25 cellular contexts compared by ENCODE assay signal in the genomic region with DNA sequence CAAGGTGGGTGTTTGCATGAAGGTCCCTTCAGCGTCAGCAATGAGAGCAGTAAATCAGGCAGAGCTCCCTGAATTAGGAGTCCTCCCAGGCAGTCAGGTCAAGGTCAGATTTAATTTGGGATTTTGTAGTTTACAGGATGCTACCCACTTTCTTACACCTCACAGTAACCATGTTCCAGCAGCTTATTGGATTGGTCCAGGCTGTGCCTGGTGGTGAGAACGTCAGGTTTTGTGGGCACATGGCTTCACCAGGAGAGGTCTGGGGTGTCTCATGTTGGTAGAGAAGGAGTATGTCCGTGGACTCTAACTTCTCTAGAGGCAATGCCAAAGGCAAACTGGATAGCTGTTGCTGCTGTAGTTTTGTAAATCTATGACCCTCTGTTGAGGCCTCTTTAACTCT.
"Had no signal": no experiment of that assay in that cellular context is flagged by ENCODE, and none has a peak within 500 bp of the region (broad histone marks: within the 10 kb centered on the region; RNA-seq: fewer than 3 reads in every experiment).

No MANE protein-coding gene starts in this region.

- H3K36me3 Mint-ChIP-seq: naive B cell; naive thymus-derived CD8-positive, alpha-beta T cell; natural killer cell treated with Interleukin-12 subunit alpha and Interleukin-12 subunit beta and Interleukin-15 and Interleukin-18, amount 100 ng/mL, for 72 hours; stimulated activated effector memory CD8-positive, alpha-beta T cell treated with anti-CD3 and anti-CD28 coated beads, Interleukin-12 subunit alpha, Interleukin-12 subunit beta, amount 100 ng/mL, for 72 hours; stimulated activated naive B cell treated with anti-CD40 and anti-IgM and Interleukin-4, amounts not matched to agents 10 μg/mL and 1 μg/mL and 100 μg/mL, for 72 hours had no signal

- H3K27me3 ChIP-seq: pancreas, right lobe of liver, stomach, thyroid gland, tibial nerve, upper lobe of left lung, uterus had no signal

- H3K9me3 Mint-ChIP-seq: naive B cell; naive thymus-derived CD8-positive, alpha-beta T cell; natural killer cell treated with Interleukin-12 subunit alpha and Interleukin-12 subunit beta and Interleukin-15 and Interleukin-18, amount 100 ng/mL, for 72 hours; stimulated activated effector memory CD8-positive, alpha-beta T cell treated with anti-CD3 and anti-CD28 coated beads, Interleukin-12 subunit alpha, Interleukin-12 subunit beta, amount 100 ng/mL, for 72 hours; stimulated activated naive B cell treated with anti-CD40 and anti-IgM and Interleukin-4, amounts not matched to agents 10 μg/mL and 1 μg/mL and 100 μg/mL, for 72 hours; stimulated activated naive CD8-positive, alpha-beta T cell treated with anti-CD3 and anti-CD28 coated beads, Interleukin-15, Interleukin-2, amounts not matched to agents 100 ng/mL and 50 ng/mL, for 24 hours had no signal

- H3K36me3 ChIP-seq: neutrophil, pancreas, prostate gland, right lobe of liver, stomach, thoracic aorta, thyroid gland, tibial nerve, upper lobe of left lung, uterus had no signal

- ATAC-seq: naive thymus-derived CD8-positive, alpha-beta T cell; pancreas; right cardiac atrium; right lobe of liver; stimulated activated effector memory CD8-positive, alpha-beta T cell treated with anti-CD3 and anti-CD28 coated beads, Interleukin-12 subunit alpha, Interleukin-12 subunit beta, amount 100 ng/mL, for 72 hours; stimulated activated naive B cell treated with anti-CD40 and anti-IgM and Interleukin-4, amounts not matched to agents 10 μg/mL and 1 μg/mL and 100 μg/mL, for 72 hours had no signal

- FAIRE-seq: pancreas had no signal

- H3K9me3 ChIP-seq: neutrophil, pancreas, prostate gland, right lobe of liver, stomach, thoracic aorta, thyroid gland, tibial nerve, upper lobe of left lung, uterus had no signal

- H3K4me3 Mint-ChIP-seq: naive B cell; naive thymus-derived CD8-positive, alpha-beta T cell; natural killer cell treated with Interleukin-12 subunit alpha and Interleukin-12 subunit beta and Interleukin-15 and Interleukin-18, amount 100 ng/mL, for 72 hours; stimulated activated effector memory CD8-positive, alpha-beta T cell treated with anti-CD3 and anti-CD28 coated beads, Interleukin-12 subunit alpha, Interleukin-12 subunit beta, amount 100 ng/mL, for 72 hours; stimulated activated naive B cell treated with anti-CD40 and anti-IgM and Interleukin-4, amounts not matched to agents 10 μg/mL and 1 μg/mL and 100 μg/mL, for 72 hours; stimulated activated naive CD8-positive, alpha-beta T cell treated with anti-CD3 and anti-CD28 coated beads, Interleukin-15, Interleukin-2, amounts not matched to agents 100 ng/mL and 50 ng/mL, for 24 hours had no signal

- H3K4me3 ChIP-seq: pancreas, prostate gland, right lobe of liver, skin epidermis, stomach, thoracic aorta, thyroid gland, tibial nerve, upper lobe of left lung, uterus had no signal

- H3K27ac ChIP-seq: neutrophil, pancreas, prostate gland, right lobe of liver, skin epidermis, stomach, thoracic aorta, thyroid gland, tibial nerve, upper lobe of left lung, uterus had no signal

- H3K4me1 ChIP-seq: pancreas, prostate gland, right lobe of liver, thyroid gland, upper lobe of left lung had no signal

- H3K27ac Mint-ChIP-seq: naive thymus-derived CD8-positive, alpha-beta T cell; natural killer cell treated with Interleukin-12 subunit alpha and Interleukin-12 subunit beta and Interleukin-15 and Interleukin-18, amount 100 ng/mL, for 72 hours; stimulated activated effector memory CD8-positive, alpha-beta T cell treated with anti-CD3 and anti-CD28 coated beads, Interleukin-12 subunit alpha, Interleukin-12 subunit beta, amount 100 ng/mL, for 72 hours; stimulated activated naive B cell treated with anti-CD40 and anti-IgM and Interleukin-4, amounts not matched to agents 10 μg/mL and 1 μg/mL and 100 μg/mL, for 72 hours; stimulated activated naive CD8-positive, alpha-beta T cell treated with anti-CD3 and anti-CD28 coated beads, Interleukin-15, Interleukin-2, amounts not matched to agents 100 ng/mL and 50 ng/mL, for 24 hours had no signal

- DNase-seq: naive B cell; naive thymus-derived CD8-positive, alpha-beta T cell; nucleus accumbens; pancreas; right cardiac atrium; right lobe of liver; stimulated activated CD4-positive, alpha-beta T cell treated with anti-CD3 and anti-CD28 coated beads, Interleukin-15, amount 100 ng/mL, for 24 hours; stimulated activated CD4-positive, alpha-beta T cell treated with anti-CD3 and anti-CD28 coated beads, Interleukin-2, amount 100 ng/mL, for 24 hours; stimulated activated CD4-positive, alpha-beta T cell treated with anti-CD3 and anti-CD28 coated beads, Interleukin-2, amount 100 ng/mL, for 48 hours; stimulated activated CD4-positive, alpha-beta T cell treated with anti-CD3 and anti-CD28 coated beads, Interleukin-4, amount 100 ng/mL, for 24 hours; stimulated activated naive B cell treated with anti-CD40 and anti-IgM and Interleukin-4, amounts not matched to agents 10 μg/mL and 1 μg/mL and 100 μg/mL, for 72 hours; stimulated activated naive CD4-positive, alpha-beta T cell treated with Interleukin-2 at 50 U/mL for 16 hours; stomach; thyroid gland; trophoblast cell; upper lobe of left lung; uterus had no signal

- H3K4me1 Mint-ChIP-seq: naive B cell; naive thymus-derived CD8-positive, alpha-beta T cell; stimulated activated effector memory CD8-positive, alpha-beta T cell treated with anti-CD3 and anti-CD28 coated beads, Interleukin-12 subunit alpha, Interleukin-12 subunit beta, amount 100 ng/mL, for 72 hours; stimulated activated naive B cell treated with anti-CD40 and anti-IgM and Interleukin-4, amounts not matched to agents 10 μg/mL and 1 μg/mL and 100 μg/mL, for 72 hours had no signal
